17 cellular contexts compared by ENCODE assay signal in genomic region chr7:3234851-3235250, GRCh38.
DNase-seq lines count a peak whose midpoint lies in the region; ATAC-seq and TF ChIP-seq lines count a peak whose summit lies in the region.
"Had no signal": no experiment of that assay in that cellular context is flagged by ENCODE, and none has a peak within 500 bp of the region (broad histone marks: within the 10 kb centered on the region; RNA-seq: fewer than 3 reads in every experiment).

No MANE protein-coding gene starts in this region.

- no peak overlapping the region for H3K18ac ChIP-seq in neuronal stem cell (ENCODE audit: low read length)

- no peak overlapping the region for H2BK12ac ChIP-seq in neuronal stem cell (ENCODE audit: low read length)

- H3K27me3 ChIP-seq in esophagus muscularis mucosa: peaks cover 0 to 4% (median 0%) of the 10 kb centered on the region in 4 donors
- H3K27me3 ChIP-seq in neuronal stem cell (ENCODE audit: control insufficient read depth in 3 of 3, insufficient read depth in 3 of 3, low read depth in 1 of 3, low read length in 3 of 3): peaks cover 0 to 2% (median 0%) of the 10 kb centered on the region in 3 experiments
- H3K27me3 ChIP-seq: BLaER1 had no signal

- peak; percentile 6 for DNase-seq in LHCN-M2 (ENCODE audit: low read depth)
- DNase-seq in RPMI7951 (ENCODE audit: low read depth): peak; percentile 54
- DNase-seq in esophagus muscularis mucosa (ENCODE audit: extremely low spot score): peak; percentile 14
- DNase-seq in type B pancreatic cell (ENCODE audit: extremely low spot score, unreplicated experiment): peak; percentile 10
- no peak for DNase-seq in NCI-H524 (lab: John Stamatoyannopoulos, UW)
- no peak for DNase-seq in neuronal stem cell (ENCODE audit: low spot score)
- DNase-seq: 8988T; AML-193; Caco-2; CD8-positive, alpha-beta memory T cell; DND-41; GDM1; HCEC 1CT; HFFc6; IMR-90 had no signal

- H2BK120ac ChIP-seq in neuronal stem cell (ENCODE audit: low read depth, low read length): no peak overlapping the region

- no peak overlapping the region for H3K4me2 ChIP-seq in neuronal stem cell (ENCODE audit: insufficient read depth, low read length, poor library complexity, severe bottlenecking)
- H3K4me2 ChIP-seq: BLaER1 had no signal

- intact Hi-C loops in esophagus muscularis mucosa (cut with DNase I): no loop called here

- peaks cover 14% of the 10 kb centered on the region for H3K9me3 Mint-ChIP-seq in type B pancreatic cell

- ATAC-seq in GM18517 (IDR thresholded peaks at IDR 0.05; ENCODE audit: unreplicated experiment): no peak

- H3K4me1 ChIP-seq in esophagus muscularis mucosa (peaks cover 0 to 5% (median 0%) of the 10 kb centered on the region in 4 donors), neuronal stem cell (ENCODE audit: control insufficient read depth in 2 of 2, insufficient read depth in 1 of 2, low read depth in 1 of 2, low read length in 2 of 2) (no peaks in the 10 kb centered on the region)
- H3K4me1 ChIP-seq: BLaER1, Caco-2 had no signal

- no peak overlapping the region for H4K8ac ChIP-seq in neuronal stem cell (ENCODE audit: low read depth, low read length)

- no peak overlapping the region for H3K9ac ChIP-seq in neuronal stem cell (ENCODE audit: low read depth, low read length, poor library complexity)
- H3K9ac ChIP-seq: BLaER1 had no signal

- H2BK15ac ChIP-seq in neuronal stem cell (ENCODE audit: low read length): no peak overlapping the region

- H2AFZ ChIP-seq in neuronal stem cell (ENCODE audit: low read length): no peak overlapping the region

- TF ChIP-seq POLR2A in esophagus muscularis mucosa (IDR thresholded peaks at IDR 0.05; ENCODE audit: low read depth): no peak

- no peaks in the 10 kb centered on the region for H3K4me1 Mint-ChIP-seq in type B pancreatic cell (ENCODE audit: unreplicated experiment)
- H3K4me1 Mint-ChIP-seq: CD8-positive, alpha-beta memory T cell had no signal

- no peak overlapping the region for H2BK5ac ChIP-seq in neuronal stem cell (ENCODE audit: low read length)

- peaks cover 5% of the 10 kb centered on the region for H3K27me3 Mint-ChIP-seq in type B pancreatic cell

- no peak overlapping the region for H3K23ac ChIP-seq in neuronal stem cell (ENCODE audit: low read depth, low read length, poor library complexity)

- H3K27ac ChIP-seq in esophagus muscularis mucosa (replicated peaks in 1 of 4): no peak overlapping the region
- no peak overlapping the region for H3K27ac ChIP-seq in neuronal stem cell (replicated peaks; ENCODE audit: low read length)
- H3K27ac ChIP-seq: BLaER1 had no signal

- H3K4me3 Mint-ChIP-seq in type B pancreatic cell: no peak overlapping the region
- H3K4me3 Mint-ChIP-seq: CD8-positive, alpha-beta memory T cell; HFFc6 had no signal

- H3K4me3 ChIP-seq in esophagus muscularis mucosa: no peak overlapping the region
- no peak overlapping the region for H3K4me3 ChIP-seq in neuronal stem cell (ENCODE audit: low read length in 2 of 2)
- H3K4me3 ChIP-seq: BLaER1 had no signal

- no peak overlapping the region for H3K27ac Mint-ChIP-seq in type B pancreatic cell
- H3K27ac Mint-ChIP-seq: CD8-positive, alpha-beta memory T cell; HFFc6 had no signal

- H3K36me3 ChIP-seq in esophagus muscularis mucosa (no peaks in the 10 kb centered on the region), neuronal stem cell (replicated peaks in 1 of 2; ENCODE audit: control insufficient read depth in 2 of 2, insufficient read depth in 2 of 2, low read length in 2 of 2) (no peaks in the 10 kb centered on the region)
- H3K36me3 ChIP-seq: BLaER1 had no signal

- no peak overlapping the region for H3K14ac ChIP-seq in neuronal stem cell (ENCODE audit: low read length)

- peaks cover 8% of the 10 kb centered on the region for H3K36me3 Mint-ChIP-seq in type B pancreatic cell

- WGBS in esophagus muscularis mucosa: 90% methylated on average over 3 of the region's 3 CpGs
- WGBS in neuronal stem cell (ENCODE audit: extremely low coverage in 2 of 2, insufficient read length in 2 of 2, insufficient replicate concordance in 1 of 2), 2 donors: no CpG with 5 or more reads among the region's 3 CpGs

- H3K79me1 ChIP-seq in neuronal stem cell (ENCODE audit: low read depth, low read length): no peaks in the 10 kb centered on the region

- no peak for TF ChIP-seq EP300 in esophagus muscularis mucosa (IDR thresholded peaks at IDR 0.05)

- H3K9me3 ChIP-seq in esophagus muscularis mucosa (peaks cover 0 to 15% (median 9%) of the 10 kb centered on the region in 4 donors), neuronal stem cell (replicated peaks in 1 of 2; ENCODE audit: control insufficient read depth in 2 of 2, insufficient read depth in 1 of 2, low read depth in 1 of 2, low read length in 2 of 2) (peaks cover 0 to 2% of the 10 kb centered on the region in 2 donors)

- no peak overlapping the region for H3K4ac ChIP-seq in neuronal stem cell (ENCODE audit: low read length)

- TF ChIP-seq CTCF in esophagus muscularis mucosa (IDR thresholded peaks at IDR 0.05) (no peak), type B pancreatic cell (conservative IDR thresholded peaks at IDR 0.05) (no peak)

- no peak overlapping the region for H2AK5ac ChIP-seq in neuronal stem cell (ENCODE audit: low read depth, low read length)

- no peak overlapping the region for H4K91ac ChIP-seq in neuronal stem cell (ENCODE audit: low read depth, low read length, poor library complexity)

Comparison
In these comparisons a context has a peak if more than half of its experiments do, and no peak if none do; other contexts are left out.
1. DNase-seq: peak in LHCN-M2 (single experiment), RPMI7951 (single experiment), esophagus muscularis mucosa (single experiment) and type B pancreatic cell (single experiment); none in NCI-H524 (0 of 2) and neuronal stem cell (single experiment).